17 cellular contexts compared by ENCODE assay signal in genomic region chr17:77769215-77769614, GRCh38.
DNase-seq lines count a peak whose midpoint lies in the region; ATAC-seq and TF ChIP-seq lines count a peak whose summit lies in the region.
"Had no signal": no experiment of that assay in that cellular context is flagged by ENCODE, and none has a peak within 500 bp of the region (broad histone marks: within the 10 kb centered on the region; RNA-seq: fewer than 3 reads in every experiment).

No MANE protein-coding gene starts in this region.

- no peaks in the 10 kb centered on the region for H3F3A ChIP-seq in PC-3 (ENCODE audit: low read length, unreplicated experiment)
- peaks cover 8% of the 10 kb centered on the region for H3F3A ChIP-seq in neural progenitor cell (ENCODE audit: low read depth)

- no peaks in the 10 kb centered on the region for H3K9me3 ChIP-seq in PC-3 (ENCODE audit: low read length)
- H3K9me3 ChIP-seq in neural progenitor cell (ENCODE audit: low read depth), result no peaks in the 10 kb centered on the region

- peaks cover 55% of the 10 kb centered on the region for H3K27me3 ChIP-seq in PC-3 (ENCODE audit: low read length)
- H3K27me3 ChIP-seq in neural progenitor cell, result no peaks in the 10 kb centered on the region

- no peaks in the 10 kb centered on the region for H4K20me1 ChIP-seq in PC-3 (ENCODE audit: low read length)
- H4K20me1 ChIP-seq in neural progenitor cell (ENCODE audit: low read depth), result no peaks in the 10 kb centered on the region

- H2AFZ ChIP-seq in PC-3 (ENCODE audit: low read length) (no peak overlapping the region), neural progenitor cell (replicated peaks) (no peak overlapping the region)
- H2AFZ ChIP-seq: GM23338 had no signal

- H3K9me2 ChIP-seq in PC-3 (replicated peaks; ENCODE audit: low read length), result no peaks in the 10 kb centered on the region

- DNase-seq in DMS 273 (lab: John Stamatoyannopoulos, UW; ENCODE audit: unreplicated experiment), result peak; percentile 60
- DNase-seq in DMS 273 treated with DMSO at 0.1 percent for 48 hours (lab: John Stamatoyannopoulos, UW), result no peak
- peak; percentile 12 for DNase-seq in NAMALWA (ENCODE audit: low spot score)
- peak; percentile 26 for DNase-seq in PC-3
- no peak for DNase-seq in neural progenitor cell (ENCODE audit: low spot score)
- DNase-seq in T-cell, result no peak
- DNase-seq in activated T-cell treated with anti-CD3 and anti-CD28 coated beads, Interleukin-2, amount 50 U/mL, for 4 hours, result no peak
- no peak for DNase-seq in D341Med (ENCODE audit: low spot score)
- DNase-seq: activated CD8-positive, alpha-beta memory T cell treated with anti-CD3 and anti-CD28 coated beads for 24 hours; activated effector memory CD4-positive, alpha-beta T cell treated with Interleukin-2 at 50 U/mL for 16 hours; NCI-H82 had no signal

- TF ChIP-seq CTCF in PC-3 (conservative IDR thresholded peaks at IDR 0.05; ENCODE audit: low read depth, low read length), result no peak
- TF ChIP-seq CTCF in neural progenitor cell (IDR thresholded peaks at IDR 0.05), result no peak

- H3K27me3 Mint-ChIP-seq in neural progenitor cell (ENCODE audit: insufficient read depth, low read depth) (peaks cover 13% of the 10 kb centered on the region), T-cell (peaks cover 0 to 10% of the 10 kb centered on the region in 2 donors)
- H3K27me3 Mint-ChIP-seq in activated T-cell treated with anti-CD3 and anti-CD28 coated beads, Interleukin-2, amount 50 U/mL, for 4 hours (ENCODE audit: low read depth), result no peaks in the 10 kb centered on the region

- H3K36me3 Mint-ChIP-seq in neural progenitor cell (no peaks in the 10 kb centered on the region), T-cell (no peaks in the 10 kb centered on the region)
- no peaks in the 10 kb centered on the region for H3K36me3 Mint-ChIP-seq in activated T-cell treated with anti-CD3 and anti-CD28 coated beads, Interleukin-2, amount 50 U/mL, for 4 hours (ENCODE audit: insufficient read depth)
- H3K36me3 Mint-ChIP-seq: natural killer cell treated with Interleukin-12 subunit alpha and Interleukin-12 subunit beta and Interleukin-15 and Interleukin-18, amount 100 ng/mL, for 72 hours; WTC11 had no signal

- no TSS peak for BruUV-seq in PC-3 (replicated peaks; lab: Mats Ljungman, UMichigan)

- CTCF ChIA-PET in PC-3 (lab: Charles Lee), result no interaction called here
- CTCF ChIA-PET in T-cell (lab: Charles Lee), result interaction anchor here in 1 of 2 donors (0.6 kb wide), 1 partner anchor 243 kb away, joined by 4 read pairs; no protein-coding TSS in a partner anchor

- peaks cover 25% of the 10 kb centered on the region for H3K4me1 Mint-ChIP-seq in neural progenitor cell
- H3K4me1 Mint-ChIP-seq in T-cell, result peaks cover 13 to 17% (median 14%) of the 10 kb centered on the region in 3 donors
- H3K4me1 Mint-ChIP-seq in activated T-cell treated with anti-CD3 and anti-CD28 coated beads, Interleukin-2, amount 50 U/mL, for 4 hours (ENCODE audit: low read depth), result peaks cover 13% of the 10 kb centered on the region

- no peaks in the 10 kb centered on the region for H3K36me3 ChIP-seq in PC-3 (ENCODE audit: low read depth, low read length)
- no peaks in the 10 kb centered on the region for H3K36me3 ChIP-seq in neural progenitor cell

- POLR2A ChIA-PET in PC-3 (lab: Charles Lee; ENCODE audit: unreplicated experiment), result no interaction called here
- POLR2A ChIA-PET in T-cell (lab: Charles Lee), result no interaction called here

- H3K4me2 ChIP-seq in PC-3 (ENCODE audit: low read length) (no peak overlapping the region), neural progenitor cell (no peak overlapping the region)
- H3K4me2 ChIP-seq: GM23338 had no signal

- ATAC-seq in PC-3 (no peak), T-cell (replicated peaks in 1 of 4) (no peak)
- no peak for ATAC-seq in activated T-cell treated with anti-CD3 and anti-CD28 coated beads, Interleukin-2, amount 50 U/mL, for 4 hours
- ATAC-seq: GM23338; natural killer cell treated with Interleukin-12 subunit alpha and Interleukin-12 subunit beta and Interleukin-15 and Interleukin-18, amount 100 ng/mL, for 72 hours; WTC11 had no signal

- H3K9ac ChIP-seq in PC-3 (ENCODE audit: low read length) (no peak overlapping the region), neural progenitor cell (no peak overlapping the region)

- no peaks in the 10 kb centered on the region for H3K4me1 ChIP-seq in PC-3 (ENCODE audit: insufficient read depth, low read length)
- H3K4me1 ChIP-seq in neural progenitor cell, result peaks cover 7% of the 10 kb centered on the region

- H3K4me3 ChIP-seq in PC-3 (ENCODE audit: low read length) (no peak overlapping the region), neural progenitor cell (no peak overlapping the region)
- H3K4me3 ChIP-seq: GM23338 had no signal

- no peak overlapping the region for H3K27ac ChIP-seq in PC-3 (ENCODE audit: low read length)
- H3K27ac ChIP-seq in neural progenitor cell, result no peak overlapping the region
- H3K27ac ChIP-seq: 22Rv1, coronary artery, RWPE1 had no signal

- intact Hi-C loops in PC-3 (cut with micrococcal nuclease), result no loop called here

- H3K79me2 ChIP-seq in PC-3 (ENCODE audit: low read length) (no peaks in the 10 kb centered on the region), neural progenitor cell (ENCODE audit: low read depth) (no peaks in the 10 kb centered on the region)

- H3K9me3 Mint-ChIP-seq in neural progenitor cell, result no peaks in the 10 kb centered on the region
- no peaks in the 10 kb centered on the region for H3K9me3 Mint-ChIP-seq in T-cell
- no peaks in the 10 kb centered on the region for H3K9me3 Mint-ChIP-seq in activated T-cell treated with anti-CD3 and anti-CD28 coated beads, Interleukin-2, amount 50 U/mL, for 4 hours
- H3K9me3 Mint-ChIP-seq: GM23338; natural killer cell treated with Interleukin-12 subunit alpha and Interleukin-12 subunit beta and Interleukin-15 and Interleukin-18, amount 100 ng/mL, for 72 hours; WTC11 had no signal

- H3K4me3 Mint-ChIP-seq in neural progenitor cell (no peak overlapping the region), T-cell (no peak overlapping the region)
- no peak overlapping the region for H3K4me3 Mint-ChIP-seq in activated T-cell treated with anti-CD3 and anti-CD28 coated beads, Interleukin-2, amount 50 U/mL, for 4 hours
- H3K4me3 Mint-ChIP-seq: GM23338; natural killer cell treated with Interleukin-12 subunit alpha and Interleukin-12 subunit beta and Interleukin-15 and Interleukin-18, amount 100 ng/mL, for 72 hours; WTC11 had no signal

- H3K27ac Mint-ChIP-seq in neural progenitor cell (peak overlapping the region; percentile 5), T-cell (no peak overlapping the region)
- H3K27ac Mint-ChIP-seq: GM23338; natural killer cell treated with Interleukin-12 subunit alpha and Interleukin-12 subunit beta and Interleukin-15 and Interleukin-18, amount 100 ng/mL, for 72 hours; WTC11 had no signal

Comparison
In these comparisons a context has a peak if more than half of its experiments do, and no peak if none do; other contexts are left out.
1. DNase-seq: peak in DMS 273 (single experiment), NAMALWA (single experiment) and PC-3 (single experiment); none in DMS 273 treated with DMSO at 0.1 percent for 48 hours (single experiment), neural progenitor cell (single experiment), T-cell (0 of 34), activated T-cell treated with anti-CD3 and anti-CD28 coated beads, Interleukin-2, amount 50 U/mL, for 4 hours (single experiment) and D341Med (single experiment).